8 cellular contexts compared by ENCODE assay signal in genomic region chr12:56688846-56689113, GRCh38. TPM values are rescaled to one million over a fixed set of nuclear protein-coding genes. Genes with fewer than 3 reads are reported as not detected.
DNase-seq lines count a peak whose midpoint lies in the region; ATAC-seq and TF ChIP-seq lines count a peak whose summit lies in the region.

No MANE protein-coding gene starts in this region.

- no peaks in the 10 kb centered on the region for H3K27me3 ChIP-seq in BLaER1 treated with 17β-estradiol and CSF1 and Interleukin-3, amounts not matched to agents 10 nM and 100 nM
- no peaks in the 10 kb centered on the region for H3K27me3 ChIP-seq in IMR-90 (ENCODE audit: control insufficient read depth, insufficient read depth, low read length)

- CTCF ChIA-PET in IMR-90 (lab: Yijun Ruan, JAX) = interaction anchor here (2.2 kb wide), 1 partner anchor 52 kb away, joined by 7 read pairs; no protein-coding TSS in a partner anchor

- peak overlapping the region; percentile 59 for H3K18ac ChIP-seq in IMR-90 (ENCODE audit: low read depth, low read length)

- H3K79me1 ChIP-seq in IMR-90 (ENCODE audit: low read depth in 1 of 2, low read length in 2 of 2) = peaks cover 6 to 15% of the 10 kb centered on the region in 2 experiments; a peak in 3 of 4 replicates

- H3K4me1 ChIP-seq in BLaER1 treated with 17β-estradiol and CSF1 and Interleukin-3, amounts not matched to agents 10 nM and 100 nM = peaks cover 15 to 25% (median 18%) of the 10 kb centered on the region in 10 experiments
- peaks cover 6% of the 10 kb centered on the region for H3K4me1 ChIP-seq in IMR-90 (ENCODE audit: control insufficient read depth, insufficient read depth, low read length)

- BruUV-seq in IMR-90 (replicated peaks; lab: Mats Ljungman, UMichigan) = no TSS peak

- H2BK5ac ChIP-seq in IMR-90 (ENCODE audit: low read depth, low read length, poor library complexity, severe bottlenecking) = peak overlapping the region; percentile 83

- ATAC-seq in IMR-90 (ENCODE audit: low read depth) = no peak
- ATAC-seq in natural killer cell = no peak
- ATAC-seq in HG03025 (IDR thresholded peaks at IDR 0.05; ENCODE audit: low FRiP score, unreplicated experiment) = no peak

- peaks cover 0 to 8% (median 0%) of the 10 kb centered on the region in 11 experiments; a peak in 2 of 22 replicates for H3K9me3 ChIP-seq in BLaER1 treated with 17β-estradiol and CSF1 and Interleukin-3, amounts not matched to agents 10 nM and 100 nM (replicated peaks in 1 of 11)
- no peaks in the 10 kb centered on the region for H3K9me3 ChIP-seq in IMR-90 (ENCODE audit: control insufficient read depth, insufficient read depth, low read length)

- WGBS in IMR-90 (ENCODE audit: extremely low coverage in 2 of 2, insufficient read length in 1 of 2), 2 experiments = 11% methylated on average over 4 of the region's 7 CpGs; no CpG with 5 or more reads in 1 of the 2 experiments

- peak overlapping the region; percentile 88 to 99 (median 97) for H3K27ac ChIP-seq in BLaER1 treated with 17β-estradiol and CSF1 and Interleukin-3, amounts not matched to agents 10 nM and 100 nM
- H3K27ac ChIP-seq in IMR-90 (ENCODE audit: insufficient read depth, low read length) (peak overlapping the region; percentile 83), coronary artery (peak overlapping the region; percentile 83 to 100)

- no peak for TF ChIP-seq CTCF in IMR-90 (conservative IDR thresholded peaks at IDR 0.05; ENCODE audit: low read depth, low read length)
- TF ChIP-seq CTCF in coronary artery (IDR thresholded peaks at IDR 0.05) = no peak
- TF ChIP-seq CTCF in natural killer cell (IDR thresholded peaks at IDR 0.05) = no peak

- H3K14ac ChIP-seq in IMR-90 (replicated peaks; ENCODE audit: low read depth, low read length) = peak overlapping the region; percentile 95

- no peaks in the 10 kb centered on the region for H3K9me1 ChIP-seq in IMR-90 (ENCODE audit: insufficient read depth, low read length)

- peak overlapping the region; percentile 83 for H4K91ac ChIP-seq in IMR-90 (ENCODE audit: insufficient read depth, low read depth, low read length)

- H3K9ac ChIP-seq in BLaER1 treated with 17β-estradiol and CSF1 and Interleukin-3, amounts not matched to agents 10 nM and 100 nM = peak overlapping the region; percentile 95 to 100 (median 98)
- H3K9ac ChIP-seq in IMR-90 (ENCODE audit: low read depth, low read length) = peak overlapping the region; percentile 88

- peak overlapping the region; percentile 92 to 99 for H4K8ac ChIP-seq in IMR-90 (ENCODE audit: low read depth in 2 of 2, low read length in 2 of 2)

- peaks cover 0 to 32% (median 25%) of the 10 kb centered on the region in 11 experiments; a peak in 15 of 22 replicates for H3K36me3 ChIP-seq in BLaER1 treated with 17β-estradiol and CSF1 and Interleukin-3, amounts not matched to agents 10 nM and 100 nM
- H3K36me3 ChIP-seq in IMR-90 (ENCODE audit: control insufficient read depth, insufficient read depth, low read length) = no peaks in the 10 kb centered on the region; the same call in none of the 2 replicates

- H2BK20ac ChIP-seq in IMR-90 (ENCODE audit: low read depth, low read length) = 0 out of 2 replicates have a peak overlapping the region, but pooled peaks have one; percentile 28

- peak overlapping the region; percentile 98 for H3K4me3 Mint-ChIP-seq in natural killer cell

- peak overlapping the region; percentile 62 for H3K56ac ChIP-seq in IMR-90 (ENCODE audit: extremely low read depth, insufficient read depth, low read length)

- no peaks in the 10 kb centered on the region for H3K27me3 Mint-ChIP-seq in natural killer cell (ENCODE audit: low read depth in 2 of 2)

- peak overlapping the region; percentile 87 for H2AK9ac ChIP-seq in IMR-90 (replicated peaks; ENCODE audit: low read depth, low read length, poor library complexity)

- POLR2A ChIA-PET in IMR-90 (lab: Charles Lee; ENCODE audit: unreplicated experiment) = interaction anchor here (0.8 to 0.9 kb wide), 2 partner anchors 14 to 37 kb away, joined by 3 read pairs; no protein-coding TSS in a partner anchor

- dilution Hi-C loops in IMR-90 (cut with HindIII; ENCODE audit: low sequenced_read_pairs, unreplicated experiment) = no loop called here

- peak overlapping the region; percentile 95 for H2AK5ac ChIP-seq in IMR-90 (ENCODE audit: low read depth, low read length)

- in situ Hi-C loops in IMR-90 (cut with MboI; ENCODE audit: low sequenced_read_pairs) = no loop called here

- peak overlapping the region; percentile 81 for H2AFZ ChIP-seq in IMR-90 (replicated peaks; ENCODE audit: low read length, poor library complexity)

- no peaks in the 10 kb centered on the region for H3K36me3 Mint-ChIP-seq in natural killer cell

- peak overlapping the region; percentile 49 to 100 (median 67) for H3K4me3 ChIP-seq in BLaER1 treated with 17β-estradiol and CSF1 and Interleukin-3, amounts not matched to agents 10 nM and 100 nM
- H3K4me3 ChIP-seq in IMR-90 (ENCODE audit: insufficient read depth, low read depth, low read length) (peak overlapping the region; percentile 49), coronary artery (peak overlapping the region; percentile 96)

- no peak for TF ChIP-seq RAD21 in IMR-90 (IDR thresholded peaks at IDR 0.05; ENCODE audit: low read length)

- peak overlapping the region; percentile 95 to 99 for H3K27ac Mint-ChIP-seq in natural killer cell

- H2BK120ac ChIP-seq in IMR-90 (ENCODE audit: low read depth, low read length) = peak overlapping the region; percentile 32; the same call in 1 of the 2 replicates

- H4K5ac ChIP-seq in IMR-90 (ENCODE audit: low read depth, low read length) = peak overlapping the region; percentile 81

- H3K9me3 Mint-ChIP-seq in natural killer cell = no peaks in the 10 kb centered on the region

- H4K20me1 ChIP-seq in BLaER1 treated with 17β-estradiol and CSF1 and Interleukin-3, amounts not matched to agents 10 nM and 100 nM = peaks cover 28 to 39% (median 37%) of the 10 kb centered on the region in 11 experiments
- peaks cover 36% of the 10 kb centered on the region for H4K20me1 ChIP-seq in IMR-90 (ENCODE audit: insufficient read depth, low read length)

- peak overlapping the region; percentile 76 to 97 (median 89) for H3K4me2 ChIP-seq in BLaER1 treated with 17β-estradiol and CSF1 and Interleukin-3, amounts not matched to agents 10 nM and 100 nM
- peak overlapping the region; percentile 75 for H3K4me2 ChIP-seq in IMR-90 (ENCODE audit: low read depth, low read length)

- DNase-seq in IMR-90 = no peak
- DNase-seq in coronary artery (ENCODE audit: low spot score) = no peak
- DNase-seq in natural killer cell = no peak
- no peak for DNase-seq in NCI-H510A treated with DMSO at 0.1 percent for 48 hours (lab: John Stamatoyannopoulos, UW)
- DNase-seq in NCI-H187 (lab: John Stamatoyannopoulos, UW) = no peak
- no peak for DNase-seq in stimulated activated CD8-positive, alpha-beta memory T cell treated with anti-CD3 and anti-CD28 coated beads, Interleukin-4, amount 100 ng/mL, for 48 hours

- intact Hi-C loops in IMR-90 (cut with micrococcal nuclease) (loop anchor here (1.0 kb wide), 2 partner anchors 37 to 51 kb away; partner anchors contain the start of gene NACA), natural killer cell (cut with micrococcal nuclease) (loop anchor here (1.0 to 2.0 kb wide), 3 partner anchors 37 to 60 kb away; partner anchors contain the start of gene NACA)

- peak overlapping the region; percentile 95 for H3K23ac ChIP-seq in IMR-90 (ENCODE audit: low read depth, low read length)

- peak overlapping the region; percentile 13; the same call in 1 of the 3 replicates for H2BK15ac ChIP-seq in IMR-90 (ENCODE audit: low read depth, low read length)

- peak overlapping the region; percentile 79 for H3K4ac ChIP-seq in IMR-90 (ENCODE audit: low read depth, low read length)

- peaks cover 40 to 43% of the 10 kb centered on the region in 2 donors for H3K4me1 Mint-ChIP-seq in natural killer cell

- TF ChIP-seq POLR2A in IMR-90 (IDR thresholded peaks at IDR 0.05; ENCODE audit: low read depth, low read length) = no peak

TF ChIP-seq in IMR-90, 13 proteins besides CTCF, POLR2A, EP300 and RAD21 (continues in another document):
- TF ChIP-seq MAZ (IDR thresholded peaks at IDR 0.05; ENCODE audit: borderline replicate concordance, low read depth, low read length) (no peak), CEBPB (IDR thresholded peaks at IDR 0.05; ENCODE audit: low read depth, low read length) (no peak), MXI1 (IDR thresholded peaks at IDR 0.05; ENCODE audit: borderline replicate concordance, low read depth, low read length) (no peak), ELK1 (IDR thresholded peaks at IDR 0.05; ENCODE audit: borderline replicate concordance, low read depth, low read length) (no peak), BHLHE40 (IDR thresholded peaks at IDR 0.05; ENCODE audit: low read depth, low read length) (no peak), CHD1 (IDR thresholded peaks at IDR 0.05; ENCODE audit: low read depth, low read length) (no peak)

RNA-seq across cellular contexts. Expression of gene PTGES3, which starts 0.7 kb away (rescaled TPM):
- total RNA-seq in IMR-90 (2012; rRNA removed) = 42.7 and 101 TPM in 2 replicates
- polyA plus RNA-seq in IMR-90 (2012; rRNA removed) = 70.4 and 73.2 TPM in 2 replicates
- 24.6 and 33.9 TPM in 2 replicates for polyA plus RNA-seq in IMR-90 (2012; cell fraction: cytosol; rRNA removed)
- polyA plus RNA-seq in IMR-90 (2012; cell fraction: nucleus; rRNA removed; ENCODE audit: low replicate concordance) = 13.9 and 18.5 TPM in 2 replicates
- 10 to 100 TPM; 79.2 to 93.8 (median 93.4) TPM for total RNA-seq in natural killer cell

RNA-seq across cellular contexts. Expression of gene NACA, which starts 36.3 kb away (rescaled TPM):
- 1,223 and 1,512 TPM in 2 replicates for total RNA-seq in IMR-90 (2012; rRNA removed)
- polyA plus RNA-seq in IMR-90 (2012; rRNA removed) = 587 and 662 TPM in 2 replicates
- 249 and 281 TPM in 2 replicates for polyA plus RNA-seq in IMR-90 (2012; cell fraction: cytosol; rRNA removed)
- 74.3 and 201 TPM in 2 replicates for polyA plus RNA-seq in IMR-90 (2012; cell fraction: nucleus; rRNA removed; ENCODE audit: low replicate concordance)
- 100 to 1,000 TPM; 644 to 785 (median 695) TPM for total RNA-seq in natural killer cell

RNA-seq across cellular contexts. Expression of gene ATP5F1B, which starts 43.0 kb away (rescaled TPM):
- total RNA-seq in IMR-90 (2012; rRNA removed) (795 and 812 TPM in 2 replicates), natural killer cell (100 to 1,000 TPM; 335 to 378 (median 342) TPM)
- 853 and 915 TPM in 2 replicates for polyA plus RNA-seq in IMR-90 (2012; rRNA removed)
- 464 and 534 TPM in 2 replicates for polyA plus RNA-seq in IMR-90 (2012; cell fraction: cytosol; rRNA removed)
- 245 and 449 TPM in 2 replicates for polyA plus RNA-seq in IMR-90 (2012; cell fraction: nucleus; rRNA removed; ENCODE audit: low replicate concordance)

RNA-seq across cellular contexts. Expression of gene BAZ2A, which starts 58.7 kb away (rescaled TPM):
- total RNA-seq in IMR-90 (2012; rRNA removed) = 15.4 and 15.6 TPM in 2 replicates
- 42.8 and 48.6 TPM in 2 replicates for polyA plus RNA-seq in IMR-90 (2012; rRNA removed)
- 12.8 and 18.2 TPM in 2 replicates for polyA plus RNA-seq in IMR-90 (2012; cell fraction: cytosol; rRNA removed)
- 111 and 143 TPM in 2 replicates for polyA plus RNA-seq in IMR-90 (2012; cell fraction: nucleus; rRNA removed; ENCODE audit: low replicate concordance)
- 100 to 1,000 TPM; 320 to 354 (median 325) TPM for total RNA-seq in natural killer cell
